ENCODE assay signal across 13 cellular contexts in genomic region chr7:105444342-105444938, GRCh38.
"Had no signal": no experiment of that assay in that cellular context is flagged by ENCODE, and none has a peak within 500 bp of the region (broad histone marks: within the 10 kb centered on the region; RNA-seq: fewer than 3 reads in every experiment).

No MANE protein-coding gene starts in this region.

- H3K9me3 Mint-ChIP-seq: activated naive CD4-positive, alpha-beta T cell treated with anti-CD3 and anti-CD28 coated beads for 36 hours had no signal

- FAIRE-seq: frontal cortex, kidney, urothelium cell line had no signal

- H3K4me3 ChIP-seq: adrenal gland had no signal

- ATAC-seq: left ventricle myocardium superior had no signal

- H3K36me3 ChIP-seq: adrenal gland had no signal

- H3K27ac ChIP-seq: adrenal gland had no signal

- H3K4me1 ChIP-seq: adrenal gland had no signal

- H3K9me3 ChIP-seq: adrenal gland had no signal

- H3K4me3 Mint-ChIP-seq: activated naive CD4-positive, alpha-beta T cell treated with anti-CD3 and anti-CD28 coated beads for 36 hours had no signal

- H3K27ac Mint-ChIP-seq: activated naive CD4-positive, alpha-beta T cell treated with anti-CD3 and anti-CD28 coated beads for 36 hours had no signal

- DNase-seq: activated CD4-positive, alpha-beta T cell treated with anti-CD3 and anti-CD28 coated beads, Interleukin-2, amount 50 U/mL, for 4 hours; activated CD4-positive, CD25-positive, alpha-beta regulatory T cell; activated naive CD4-positive, alpha-beta T cell treated with anti-CD3 and anti-CD28 coated beads for 36 hours; adrenal gland; caudate nucleus; cortex of kidney; effector CD8-positive, alpha-beta T cell; kidney; left ventricle myocardium superior; stimulated activated CD4-positive, alpha-beta T cell treated with anti-CD3 and anti-CD28 coated beads, Interleukin-15, amount 100 ng/mL, for 24 hours; stimulated activated CD4-positive, alpha-beta T cell treated with anti-CD3 and anti-CD28 coated beads, Interleukin-4, amount 100 ng/mL, for 24 hours had no signal

- H3K27me3 ChIP-seq: adrenal gland had no signal
